Comparison of ENCODE assay signal across 12 cellular contexts in genomic region chr7:142796001-142796500, GRCh38. TPM values are rescaled to one million over a fixed set of nuclear protein-coding genes. Genes with fewer than 3 reads are reported as not detected.
A peak's percentile ranks its signal among the peaks of the same experiment; 100 is the strongest.
DNase-seq lines count a peak whose midpoint lies in the region; ATAC-seq and TF ChIP-seq lines count a peak whose summit lies in the region.
"Had no signal": no experiment of that assay in that cellular context is flagged by ENCODE, and none has a peak within 500 bp of the region (broad histone marks: within the 10 kb centered on the region; RNA-seq: fewer than 3 reads in every experiment).

No MANE protein-coding gene starts in this region.

- peaks cover 10% of the 10 kb centered on the region for H3K27me3 Mint-ChIP-seq in activated naive CD4-positive, alpha-beta T cell treated with anti-CD3 and anti-CD28 coated beads, Interleukin-2, amount 10 ng/mL, durations not matched to agents 7 days and 5 days
- H3K27me3 Mint-ChIP-seq in activated T-helper 2 cell treated with anti-CD3 and anti-CD28 coated beads, Interferon-gamma antibody, Interleukin-2, Interleukin-4, amounts not matched to agents 10 μg/mL and 5 μg/mL and 100 μg/mL, durations not matched to agents 14 hours and 24 hours and 36 hours (ENCODE audit: low read depth): no peaks in the 10 kb centered on the region

- peak overlapping the region; percentile 100 for H3K27ac Mint-ChIP-seq in activated naive CD4-positive, alpha-beta T cell treated with anti-CD3 and anti-CD28 coated beads, Interleukin-2, amount 10 ng/mL, durations not matched to agents 7 days and 5 days
- peak overlapping the region; percentile 93 for H3K27ac Mint-ChIP-seq in activated T-helper 2 cell treated with anti-CD3 and anti-CD28 coated beads, Interferon-gamma antibody, Interleukin-2, Interleukin-4, amounts not matched to agents 10 μg/mL and 5 μg/mL and 100 μg/mL, durations not matched to agents 14 hours and 24 hours and 36 hours

- no peak for TF ChIP-seq CTCF in transverse colon (IDR thresholded peaks at IDR 0.05)

- no peak for TF ChIP-seq EP300 in transverse colon (IDR thresholded peaks at IDR 0.05; ENCODE audit: low read depth)

- peaks cover 64% of the 10 kb centered on the region for H3K4me1 Mint-ChIP-seq in activated naive CD4-positive, alpha-beta T cell treated with anti-CD3 and anti-CD28 coated beads, Interleukin-2, amount 10 ng/mL, durations not matched to agents 7 days and 5 days
- H3K4me1 Mint-ChIP-seq in activated T-helper 2 cell treated with anti-CD3 and anti-CD28 coated beads, Interferon-gamma antibody, Interleukin-2, Interleukin-4, amounts not matched to agents 10 μg/mL and 5 μg/mL and 100 μg/mL, durations not matched to agents 14 hours and 24 hours and 36 hours (ENCODE audit: low read depth): peaks cover 62% of the 10 kb centered on the region

- H3K9me3 Mint-ChIP-seq in activated naive CD4-positive, alpha-beta T cell treated with anti-CD3 and anti-CD28 coated beads, Interleukin-2, amount 10 ng/mL, durations not matched to agents 7 days and 5 days: no peaks in the 10 kb centered on the region
- H3K9me3 Mint-ChIP-seq in activated T-helper 2 cell treated with anti-CD3 and anti-CD28 coated beads, Interferon-gamma antibody, Interleukin-2, Interleukin-4, amounts not matched to agents 10 μg/mL and 5 μg/mL and 100 μg/mL, durations not matched to agents 14 hours and 24 hours and 36 hours: no peaks in the 10 kb centered on the region

- no peak for TF ChIP-seq POLR2A in transverse colon (IDR thresholded peaks at IDR 0.05)

- H3K4me3 ChIP-seq in transverse colon: peak overlapping the region in 2 of 4 donors; percentile 29 to 44
- H3K4me3 ChIP-seq: BLaER1 had no signal

- H3K36me3 ChIP-seq in transverse colon: no peaks in the 10 kb centered on the region
- H3K36me3 ChIP-seq: BLaER1, suprapubic skin had no signal

- H3K9me3 ChIP-seq in transverse colon: no peaks in the 10 kb centered on the region
- H3K9me3 ChIP-seq: BLaER1, suprapubic skin had no signal

- DNase-seq in activated naive CD4-positive, alpha-beta T cell treated with anti-CD3 and anti-CD28 coated beads, Interleukin-2, amount 10 ng/mL, durations not matched to agents 7 days and 5 days: no peak
- no peak for DNase-seq in activated naive CD4-positive, alpha-beta T cell (lab: John Stamatoyannopoulos, UW)
- no peak for DNase-seq in activated T-helper 2 cell treated with anti-CD3 and anti-CD28 coated beads, Interferon-gamma antibody, Interleukin-2, Interleukin-4, amounts not matched to agents 10 μg/mL and 5 μg/mL and 100 μg/mL, durations not matched to agents 14 hours and 24 hours and 36 hours (ENCODE audit: low spot score)
- DNase-seq in iPS-NIHi7 (ENCODE audit: extremely low spot score): peak; percentile 24
- DNase-seq in transverse colon: no peak
- DNase-seq in AML-193 (lab: John Stamatoyannopoulos, UW): no peak
- no peak for DNase-seq in NCI-H1694 (lab: John Stamatoyannopoulos, UW)

- H3K36me3 Mint-ChIP-seq in activated naive CD4-positive, alpha-beta T cell treated with anti-CD3 and anti-CD28 coated beads, Interleukin-2, amount 10 ng/mL, durations not matched to agents 7 days and 5 days: peaks cover 85% of the 10 kb centered on the region
- H3K36me3 Mint-ChIP-seq in activated T-helper 2 cell treated with anti-CD3 and anti-CD28 coated beads, Interferon-gamma antibody, Interleukin-2, Interleukin-4, amounts not matched to agents 10 μg/mL and 5 μg/mL and 100 μg/mL, durations not matched to agents 14 hours and 24 hours and 36 hours (ENCODE audit: low read depth): peaks cover 82% of the 10 kb centered on the region

- CTCF ChIA-PET in activated naive CD4-positive, alpha-beta T cell treated with anti-CD3 and anti-CD28 coated beads, Interleukin-2, amount 10 ng/mL, durations not matched to agents 7 days and 5 days (lab: Charles Lee): interaction anchor here (21.8 kb wide), 1 partner anchor 14 kb away, joined by 346 read pairs; no protein-coding TSS in a partner anchor

- peak overlapping the region; percentile 46 to 73 (median 62) for H3K27ac ChIP-seq in transverse colon
- H3K27ac ChIP-seq: BLaER1, suprapubic skin had no signal

- in situ Hi-C loops in transverse colon (cut with MboI; ENCODE audit: low pct_ligation_motif_present in 1 of 4, low pct_unique_long_range_greater_than_20kb in 1 of 4, low sequenced_read_pairs in 3 of 4): loop anchor here in 1 of 4 donors (25.0 kb wide), 1 partner anchor 159 kb away; no protein-coding TSS in a partner anchor

- H3K4me1 ChIP-seq in transverse colon: peaks cover 0 to 17% (median 8%) of the 10 kb centered on the region in 4 donors
- H3K4me1 ChIP-seq: BLaER1 had no signal

- WGBS in transverse colon (ENCODE audit: low coverage in 1 of 2), 2 donors: 41 to 60% methylated on average over 4 to 9 of the region's 9 CpGs

- intact Hi-C loops in activated T-helper 2 cell treated with anti-CD3 and anti-CD28 coated beads, Interferon-gamma antibody, Interleukin-2, Interleukin-4, amounts not matched to agents 10 μg/mL and 5 μg/mL and 100 μg/mL, durations not matched to agents 14 hours and 24 hours and 36 hours (cut with micrococcal nuclease): loop anchor here (2.0 to 10.0 kb wide), 2 partner anchors 475 to 1781 kb away; partner anchors contain the start of gene MRPS33
- intact Hi-C loops in transverse colon (cut with DNase I; ENCODE audit: low total_unique reads): no loop called here

- no peak for ATAC-seq in HG03280 (IDR thresholded peaks at IDR 0.05; ENCODE audit: unreplicated experiment)

- H3K4me3 Mint-ChIP-seq in activated naive CD4-positive, alpha-beta T cell treated with anti-CD3 and anti-CD28 coated beads, Interleukin-2, amount 10 ng/mL, durations not matched to agents 7 days and 5 days: peak overlapping the region; percentile 92
- peak overlapping the region; percentile 95 for H3K4me3 Mint-ChIP-seq in activated T-helper 2 cell treated with anti-CD3 and anti-CD28 coated beads, Interferon-gamma antibody, Interleukin-2, Interleukin-4, amounts not matched to agents 10 μg/mL and 5 μg/mL and 100 μg/mL, durations not matched to agents 14 hours and 24 hours and 36 hours (ENCODE audit: low read depth)

- H3K27me3 ChIP-seq in transverse colon: peaks cover 59% of the 10 kb centered on the region

RNA-seq across cellular contexts. Expression of gene PRSS2, which starts 25.3 kb away (rescaled TPM):
- total RNA-seq in activated T-helper 2 cell treated with anti-CD3 and anti-CD28 coated beads, Interferon-gamma antibody, Interleukin-2, Interleukin-4, amounts not matched to agents 10 μg/mL and 5 μg/mL and 100 μg/mL, durations not matched to agents 14 hours and 24 hours and 36 hours: not detected in 2 replicates
- not detected for total RNA-seq in transverse colon
- total RNA-seq: cerebellum, LHCN-M2, suprapubic skin had no signal

RNA-seq across cellular contexts. Expression of gene PRSS1, which starts 46.8 kb away (rescaled TPM):
- not detected in 2 replicates for total RNA-seq in activated T-helper 2 cell treated with anti-CD3 and anti-CD28 coated beads, Interferon-gamma antibody, Interleukin-2, Interleukin-4, amounts not matched to agents 10 μg/mL and 5 μg/mL and 100 μg/mL, durations not matched to agents 14 hours and 24 hours and 36 hours
- not detected for total RNA-seq in transverse colon
- total RNA-seq: cerebellum, LHCN-M2, suprapubic skin had no signal

RNA-seq across cellular contexts. Expression of gene EPHB6, which starts 58.8 kb away (rescaled TPM):
- total RNA-seq in activated T-helper 2 cell treated with anti-CD3 and anti-CD28 coated beads, Interferon-gamma antibody, Interleukin-2, Interleukin-4, amounts not matched to agents 10 μg/mL and 5 μg/mL and 100 μg/mL, durations not matched to agents 14 hours and 24 hours and 36 hours: 2.4 and 3.0 TPM in 2 replicates
- 10 to 100 TPM in 1 of 4 donors, 1 to 10 TPM in 3; 2.9 to 10.2 (median 4.5) TPM for total RNA-seq in transverse colon
